ENCODE assay signal across 1 cellular context in genomic region chr22:37204045-37204655, GRCh38.
TF ChIP-seq lines count a peak whose summit lies in the region.

No MANE protein-coding gene starts in this region.

TF ChIP-seq in GM12878, 131 proteins besides CTCF, POLR2A, EP300 and RAD21:
- TF ChIP-seq JUND (IDR thresholded peaks at IDR 0.05; ENCODE audit: low read depth, low read length): no peak
- TF ChIP-seq ZNF274 (IDR thresholded peaks at IDR 0.05; ENCODE audit: insufficient read depth, insufficient read length): no peak
- no peak for TF ChIP-seq ZNF207 (IDR thresholded peaks at IDR 0.05; ENCODE audit: borderline replicate concordance)
- peak; percentile 56; the same call in 1 of the 2 replicates for TF ChIP-seq POLR2AphosphoS2 (IDR thresholded peaks at IDR 0.05; ENCODE audit: low read depth, low read length)
- TF ChIP-seq CHD1 (IDR thresholded peaks at IDR 0.05; ENCODE audit: low read depth, low read length): no peak
